ENCODE assay signal across 10 cellular contexts in the genomic region with DNA sequence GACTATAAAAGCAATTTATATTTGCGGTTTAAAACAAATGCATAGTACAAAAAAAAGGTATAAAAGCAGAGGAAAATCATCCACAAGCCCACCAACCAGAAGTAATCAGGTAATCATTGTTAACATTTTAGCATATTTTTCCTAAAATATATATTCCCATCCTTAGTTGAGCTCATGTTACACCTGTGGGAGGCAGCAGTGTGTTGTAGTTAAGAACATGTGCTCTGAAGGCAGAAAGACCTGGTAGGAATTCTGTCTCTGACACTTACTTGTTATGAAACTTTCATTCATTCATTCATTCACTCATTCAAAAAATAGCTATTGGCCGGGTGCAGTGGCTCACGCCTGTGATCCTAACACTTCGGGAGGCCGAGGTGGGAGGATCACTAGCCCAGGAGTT. TPM values are rescaled to one million over a fixed set of nuclear protein-coding genes. Genes with fewer than 3 reads are reported as not detected.
DNase-seq lines count a peak whose midpoint lies in the region; ATAC-seq, FAIRE-seq and TF ChIP-seq lines count a peak whose summit lies in the region.
"Had no signal": no experiment of that assay in that cellular context is flagged by ENCODE, and none has a peak within 500 bp of the region (broad histone marks: within the 10 kb centered on the region; RNA-seq: fewer than 3 reads in every experiment).

No MANE protein-coding gene starts in this region.

- DNase-seq in AG04450 (ENCODE audit: low read depth, low spot score) (no peak), GM13977 (ENCODE audit: low spot score) (no peak), WERI-Rb-1 (peak; percentile 40), NCI-H774 (lab: John Stamatoyannopoulos, UW) (no peak), AG08396 (ENCODE audit: low spot score) (no peak)
- no peak for DNase-seq in activated CD4-positive, alpha-beta T cell treated with anti-CD3 and anti-CD28 coated beads for 4 hours
- DNase-seq: NCI-H2107 had no signal

- no peak overlapping the region for H3K27ac ChIP-seq in AG04450 (ENCODE audit: low read depth, low read length)
- H3K27ac ChIP-seq in WERI-Rb-1, result no peak overlapping the region
- H3K27ac ChIP-seq: coronary artery had no signal

- no peaks in the 10 kb centered on the region for H3K9me3 ChIP-seq in AG04450 (ENCODE audit: control insufficient read depth, insufficient read depth, low read length)
- H3K9me3 ChIP-seq in WERI-Rb-1 (ENCODE audit: severe bottlenecking), result no peaks in the 10 kb centered on the region

- H3K4me3 ChIP-seq in AG04450 (ENCODE audit: low read depth, low read length) (no peak overlapping the region), WERI-Rb-1 (ENCODE audit: low read depth, low read length) (no peak overlapping the region)
- H3K4me3 ChIP-seq: coronary artery had no signal

- CTCF ChIA-PET in AG04450 (lab: Charles Lee), result interaction anchor here (0.7 to 2.3 kb wide), 7 partner anchors 15 to 665 kb away, joined by 3 to 9 read pairs (median 3); no protein-coding TSS in a partner anchor

- in situ Hi-C loops in GM13977 (cut with MboI; ENCODE audit: low pct_unique_long_range_greater_than_20kb, low sequenced_read_pairs, unreplicated experiment), result loop anchor here (25.0 kb wide), 1 partner anchor 477 kb away; no protein-coding TSS in a partner anchor

- no peaks in the 10 kb centered on the region for H3K27me3 ChIP-seq in AG04450 (ENCODE audit: control insufficient read depth, insufficient read depth, low read length)
- H3K27me3 ChIP-seq in WERI-Rb-1 (ENCODE audit: insufficient read depth, low read depth, severe bottlenecking), result no peaks in the 10 kb centered on the region

- ATAC-seq in HG02642 (IDR thresholded peaks at IDR 0.05; ENCODE audit: poor library complexity, unreplicated experiment), result no peak

- peak; percentile 45 for TF ChIP-seq CTCF in AG04450 (IDR thresholded peaks at IDR 0.05; ENCODE audit: low read depth, low read length)
- peak; percentile 43 for TF ChIP-seq CTCF in GM13977 (IDR thresholded peaks at IDR 0.05; ENCODE audit: extremely low read depth, insufficient read depth, missing control alignments)
- TF ChIP-seq CTCF in WERI-Rb-1 (IDR thresholded peaks at IDR 0.05; ENCODE audit: low read depth, low read length), result peak; percentile 46

- POLR2A ChIA-PET in AG04450 (lab: Yijun Ruan, JAX), result no interaction called here

- FAIRE-seq in islet of Langerhans (lab: Jason Lieb, UNC), result peak; percentile 94

- H3K36me3 ChIP-seq in WERI-Rb-1, result no peaks in the 10 kb centered on the region

RNA-seq across cellular contexts. Expression of gene CDKL5, which starts 15.4 kb away (rescaled TPM):
- polyA plus RNA-seq in AG04450 (2011; rRNA removed), result 9.6 and 13.3 TPM in 2 replicates
- 21.4 and 23.6 TPM in 2 replicates for polyA minus RNA-seq in AG04450 (2011; rRNA and poly(A)+ RNA removed)

RNA-seq across cellular contexts. Expression of gene SCML2, which starts 55.5 kb away (rescaled TPM):
- 1.1 and 1.7 TPM in 2 replicates for polyA plus RNA-seq in AG04450 (2011; rRNA removed)
- polyA minus RNA-seq in AG04450 (2011; rRNA and poly(A)+ RNA removed), result 1.1 and 1.3 TPM in 2 replicates
